20 cellular contexts compared by ENCODE assay signal in genomic region chr18:79511271-79511670, GRCh38.
DNase-seq lines count a peak whose midpoint lies in the region; ATAC-seq and TF ChIP-seq lines count a peak whose summit lies in the region.
"Had no signal": no experiment of that assay in that cellular context is flagged by ENCODE, and none has a peak within 500 bp of the region (broad histone marks: within the 10 kb centered on the region; RNA-seq: fewer than 3 reads in every experiment).

No MANE protein-coding gene starts in this region.

- no peak for TF ChIP-seq POLR2A in uterus (IDR thresholded peaks at IDR 0.05)

- H3K9me3 ChIP-seq in uterus, result no peaks in the 10 kb centered on the region
- H3K9me3 ChIP-seq: HAP-1 had no signal

- no peaks in the 10 kb centered on the region for H3K27me3 ChIP-seq in uterus

- no peaks in the 10 kb centered on the region for H3K36me3 ChIP-seq in uterus
- H3K36me3 ChIP-seq: HAP-1 had no signal

- peak; percentile 0 for DNase-seq in stimulated activated CD4-positive, alpha-beta T cell treated with anti-CD3 and anti-CD28 coated beads, Interleukin-15, amount 100 ng/mL, for 24 hours
- DNase-seq in stimulated activated CD4-positive, alpha-beta T cell treated with anti-CD3 and anti-CD28 coated beads, Interleukin-2, amount 100 ng/mL, for 48 hours, result no peak
- DNase-seq in activated CD8-positive, alpha-beta memory T cell treated with anti-CD3 and anti-CD28 coated beads, Interleukin-2, amount 50 U/mL, for 48 hours, result peak; percentile 40
- DNase-seq in omental fat pad (ENCODE audit: low spot score), result peak; percentile 16
- peak; percentile 10 to 13 for DNase-seq in uterus
- no peak for DNase-seq in dermis blood vessel endothelial cell
- DNase-seq in HT-29 (ENCODE audit: low spot score), result no peak
- DNase-seq in HPDE6-E6E7 (ENCODE audit: extremely low spot score), result no peak
- DNase-seq: caudate nucleus, GDM1, left cardiac atrium, NCI-H510A, RPMI8226, T-helper 9 cell had no signal

- no peak for TF ChIP-seq CTCF in omental fat pad (IDR thresholded peaks at IDR 0.05)
- TF ChIP-seq CTCF in uterus (IDR thresholded peaks at IDR 0.05), result no peak

- no peak overlapping the region for H3K27ac ChIP-seq in uterus
- H3K27ac ChIP-seq: dorsolateral prefrontal cortex, parathyroid adenoma had no signal

- intact Hi-C loops in uterus (cut with DNase I; ENCODE audit: low total_unique reads), result no loop called here

- H3K4me3 ChIP-seq in uterus, result no peak overlapping the region
- H3K4me3 ChIP-seq: dorsolateral prefrontal cortex, HAP-1 had no signal

- ATAC-seq in omental fat pad (ENCODE audit: low FRiP score), result no peak
- ATAC-seq: activated CD4-positive, CD25-positive, alpha-beta regulatory T cell treated with anti-CD3 and anti-CD28 coated beads, Interleukin-2, amount 50 U/mL, for 24 hours; activated T-helper 17 cell treated with anti-CD3 and anti-CD28 coated beads, Interleukin-2, amount 50 U/mL, for 72 hours; left cardiac atrium; natural killer cell treated with Interleukin-12 subunit alpha and Interleukin-12 subunit beta and Interleukin-15 and Interleukin-18, amount 100 ng/mL, for 72 hours had no signal

- peaks cover 7 to 9% of the 10 kb centered on the region in 2 donors for H3K4me1 ChIP-seq in uterus
- H3K4me1 ChIP-seq: HAP-1, parathyroid adenoma had no signal

Comparison
In these comparisons a context has a peak if more than half of its experiments do, and no peak if none do; other contexts are left out.
1. DNase-seq: peak in stimulated activated CD4-positive, alpha-beta T cell treated with anti-CD3 and anti-CD28 coated beads, Interleukin-15, amount 100 ng/mL, for 24 hours (single experiment), activated CD8-positive, alpha-beta memory T cell treated with anti-CD3 and anti-CD28 coated beads, Interleukin-2, amount 50 U/mL, for 48 hours (single experiment), omental fat pad (single experiment) and uterus (2 of 2); none in stimulated activated CD4-positive, alpha-beta T cell treated with anti-CD3 and anti-CD28 coated beads, Interleukin-2, amount 100 ng/mL, for 48 hours (0 of 2), dermis blood vessel endothelial cell (single experiment), HT-29 (single experiment) and HPDE6-E6E7 (single experiment).